In genomic region chr2:87334888-87335287, GRCh38 we compare ENCODE assay signal across 7 cellular contexts.
DNase-seq lines count a peak whose midpoint lies in the region; ATAC-seq and TF ChIP-seq lines count a peak whose summit lies in the region.
"Not testable (repeated sequence)": the region's sequence is repeated elsewhere in the genome, so short reads cannot be mapped to it uniquely, and the experiment has no call there.

No MANE protein-coding gene starts in this region.

- H3K4me2 ChIP-seq in OCI-LY3 (ENCODE audit: low read length): 0 out of 2 replicates have a peak overlapping the region, but pooled peaks have one; percentile 9

- not testable (repeated sequence) for H3K36me3 Mint-ChIP-seq in activated CD4-positive, alpha-beta memory T cell treated with anti-CD3 and anti-CD28 coated beads for 36 hours; activated T-cell treated with anti-CD3 and anti-CD28 coated beads, Interleukin-2, amount 50 U/mL, for 4 hours (ENCODE audit: insufficient read depth); activated T-helper 17 cell treated with anti-CD3 and anti-CD28 coated beads, Interleukin-2, amount 50 U/mL, for 72 hours (ENCODE audit: low read depth); activated naive CD8-positive, alpha-beta T cell treated with anti-CD3 and anti-CD28 coated beads, Interleukin-2, amount 50 U/mL, for 24 hours (ENCODE audit: low read depth)

- DNase-seq in activated CD4-positive, alpha-beta memory T cell treated with anti-CD3 and anti-CD28 coated beads for 36 hours: peak; percentile 22
- not testable (repeated sequence) for DNase-seq in activated T-cell treated with anti-CD3 and anti-CD28 coated beads, Interleukin-2, amount 50 U/mL, for 4 hours; activated naive CD8-positive, alpha-beta T cell treated with anti-CD3 and anti-CD28 coated beads, Interleukin-2, amount 50 U/mL, for 24 hours; right lobe of liver

- peak; percentile 51 to 59 for ATAC-seq in activated CD4-positive, CD25-positive, alpha-beta regulatory T cell treated with anti-CD3 and anti-CD28 coated beads, Interleukin-2, amount 50 U/mL, for 24 hours
- peak; percentile 53 to 60 for ATAC-seq in activated T-cell treated with anti-CD3 and anti-CD28 coated beads, Interleukin-2, amount 50 U/mL, for 4 hours
- ATAC-seq in activated T-helper 17 cell treated with anti-CD3 and anti-CD28 coated beads, Interleukin-2, amount 50 U/mL, for 72 hours (replicated peaks): peak; percentile 68
- ATAC-seq in activated naive CD8-positive, alpha-beta T cell treated with anti-CD3 and anti-CD28 coated beads, Interleukin-2, amount 50 U/mL, for 24 hours: peak; percentile 18
- ATAC-seq in right lobe of liver: peak in 3 of 4 donors; percentile 15 to 54 (median 33)

- not testable (repeated sequence) for H3K36me3 ChIP-seq in OCI-LY3 (replicated peaks; ENCODE audit: low read depth, low read length); right lobe of liver

- TF ChIP-seq CTCF in OCI-LY3 (IDR thresholded peaks at IDR 0.05; ENCODE audit: low read depth, low read length); right lobe of liver (IDR thresholded peaks at IDR 0.05): not testable (repeated sequence)

- CTCF ChIA-PET in activated CD4-positive, alpha-beta memory T cell treated with anti-CD3 and anti-CD28 coated beads for 36 hours (lab: Charles Lee): not testable (repeated sequence)

- TF ChIP-seq POLR2A in right lobe of liver (IDR thresholded peaks at IDR 0.05): not testable (repeated sequence)

- POLR2A ChIA-PET in activated CD4-positive, alpha-beta memory T cell treated with anti-CD3 and anti-CD28 coated beads for 36 hours (lab: Charles Lee): not testable (repeated sequence)

- intact Hi-C loops in activated CD4-positive, alpha-beta memory T cell treated with anti-CD3 and anti-CD28 coated beads for 36 hours (cut with micrococcal nuclease); right lobe of liver (cut with DNase I): not testable (repeated sequence)

- not testable (repeated sequence) for H3K9me3 ChIP-seq in OCI-LY3 (ENCODE audit: insufficient read depth, low read length); right lobe of liver

- peaks cover 22% of the 10 kb centered on the region for H3K4me1 Mint-ChIP-seq in activated CD4-positive, alpha-beta memory T cell treated with anti-CD3 and anti-CD28 coated beads for 36 hours (ENCODE audit: low read depth)
- peaks cover 19% of the 10 kb centered on the region for H3K4me1 Mint-ChIP-seq in activated T-cell treated with anti-CD3 and anti-CD28 coated beads, Interleukin-2, amount 50 U/mL, for 4 hours (ENCODE audit: low read depth)
- H3K4me1 Mint-ChIP-seq in activated T-helper 17 cell treated with anti-CD3 and anti-CD28 coated beads, Interleukin-2, amount 50 U/mL, for 72 hours; activated naive CD8-positive, alpha-beta T cell treated with anti-CD3 and anti-CD28 coated beads, Interleukin-2, amount 50 U/mL, for 24 hours: not testable (repeated sequence)

- H3K27ac Mint-ChIP-seq in activated CD4-positive, alpha-beta memory T cell treated with anti-CD3 and anti-CD28 coated beads for 36 hours: peak overlapping the region; percentile 38
- peak overlapping the region; percentile 30 for H3K27ac Mint-ChIP-seq in activated T-helper 17 cell treated with anti-CD3 and anti-CD28 coated beads, Interleukin-2, amount 50 U/mL, for 72 hours
- H3K27ac Mint-ChIP-seq in activated naive CD8-positive, alpha-beta T cell treated with anti-CD3 and anti-CD28 coated beads, Interleukin-2, amount 50 U/mL, for 24 hours: not testable (repeated sequence)

- WGBS in right lobe of liver (ENCODE audit: insufficient coverage, low coverage, low lambda C conversion rate, missing lambda C conversion rate): 41% methylated on average over 2 of the region's 2 CpGs

- H4K20me1 ChIP-seq in OCI-LY3 (ENCODE audit: insufficient read depth, low read length): not testable (repeated sequence)

- not testable (repeated sequence) for H3K4me3 ChIP-seq in OCI-LY3 (ENCODE audit: low read length); right lobe of liver

- H3K27ac ChIP-seq in OCI-LY3 (ENCODE audit: low read length): peak overlapping the region; percentile 79
- H3K27ac ChIP-seq in right lobe of liver: not testable (repeated sequence)

- H3K27me3 ChIP-seq in OCI-LY3 (ENCODE audit: low read depth, low read length); right lobe of liver: not testable (repeated sequence)

- not testable (repeated sequence) for H3K4me3 Mint-ChIP-seq in activated CD4-positive, alpha-beta memory T cell treated with anti-CD3 and anti-CD28 coated beads for 36 hours; activated T-cell treated with anti-CD3 and anti-CD28 coated beads, Interleukin-2, amount 50 U/mL, for 4 hours; activated naive CD8-positive, alpha-beta T cell treated with anti-CD3 and anti-CD28 coated beads, Interleukin-2, amount 50 U/mL, for 24 hours
- H3K4me3 Mint-ChIP-seq in activated T-helper 17 cell treated with anti-CD3 and anti-CD28 coated beads, Interleukin-2, amount 50 U/mL, for 72 hours: peak overlapping the region; percentile 38

- H3K9me3 Mint-ChIP-seq in activated CD4-positive, alpha-beta memory T cell treated with anti-CD3 and anti-CD28 coated beads for 36 hours; activated T-cell treated with anti-CD3 and anti-CD28 coated beads, Interleukin-2, amount 50 U/mL, for 4 hours; activated T-helper 17 cell treated with anti-CD3 and anti-CD28 coated beads, Interleukin-2, amount 50 U/mL, for 72 hours; activated naive CD8-positive, alpha-beta T cell treated with anti-CD3 and anti-CD28 coated beads, Interleukin-2, amount 50 U/mL, for 24 hours: not testable (repeated sequence)

- H3K4me1 ChIP-seq in OCI-LY3 (ENCODE audit: low read length): peaks cover 53% of the 10 kb centered on the region
- H3K4me1 ChIP-seq in right lobe of liver: not testable (repeated sequence)

- not testable (repeated sequence) for H3K27me3 Mint-ChIP-seq in activated CD4-positive, alpha-beta memory T cell treated with anti-CD3 and anti-CD28 coated beads for 36 hours; activated T-cell treated with anti-CD3 and anti-CD28 coated beads, Interleukin-2, amount 50 U/mL, for 4 hours (ENCODE audit: low read depth); activated T-helper 17 cell treated with anti-CD3 and anti-CD28 coated beads, Interleukin-2, amount 50 U/mL, for 72 hours; activated naive CD8-positive, alpha-beta T cell treated with anti-CD3 and anti-CD28 coated beads, Interleukin-2, amount 50 U/mL, for 24 hours

- H3K79me2 ChIP-seq in OCI-LY3 (ENCODE audit: low read length): not testable (repeated sequence)

- H3K9ac ChIP-seq in OCI-LY3 (ENCODE audit: low read length): peak overlapping the region; percentile 41; the same call in 1 of the 2 replicates

- not testable (repeated sequence) for H2AFZ ChIP-seq in OCI-LY3 (ENCODE audit: low read depth, low read length)

Comparison
In these comparisons a context has a peak if more than half of its experiments do, and no peak if none do; other contexts are left out.
1. ATAC-seq: peak in every context shown above with its lines; median percentile 68 in activated T-helper 17 cell treated with anti-CD3 and anti-CD28 coated beads, Interleukin-2, amount 50 U/mL, for 72 hours; 56 in activated T-cell treated with anti-CD3 and anti-CD28 coated beads, Interleukin-2, amount 50 U/mL, for 4 hours; 55 in activated CD4-positive, CD25-positive, alpha-beta regulatory T cell treated with anti-CD3 and anti-CD28 coated beads, Interleukin-2, amount 50 U/mL, for 24 hours; 33 in right lobe of liver; 18 in activated naive CD8-positive, alpha-beta T cell treated with anti-CD3 and anti-CD28 coated beads, Interleukin-2, amount 50 U/mL, for 24 hours.